Comparison of ENCODE assay signal across 13 cellular contexts in genomic region chr7:102540604-102541003, GRCh38. TPM values are rescaled to one million over a fixed set of nuclear protein-coding genes. Genes with fewer than 3 reads are reported as not detected.
A peak's percentile ranks its signal among the peaks of the same experiment; 100 is the strongest.
DNase-seq lines count a peak whose midpoint lies in the region; ATAC-seq and TF ChIP-seq lines count a peak whose summit lies in the region.
"Not testable (repeated sequence)": the region's sequence is repeated elsewhere in the genome, so short reads cannot be mapped to it uniquely, and the experiment has no call there.
"Had no signal": no experiment of that assay in that cellular context is flagged by ENCODE, and none has a peak within 500 bp of the region (broad histone marks: within the 10 kb centered on the region; RNA-seq: fewer than 3 reads in every experiment).

No MANE protein-coding gene starts in this region.

- intact Hi-C loops in Panc1 (cut with micrococcal nuclease; ENCODE audit: unreplicated experiment); right cardiac atrium (cut with DNase I); lower lobe of right lung (cut with DNase I); sciatic nerve (cut with DNase I); thyroid gland (cut with DNase I); aorta (cut with DNase I): not testable (repeated sequence)

- WGBS in right cardiac atrium, result 93% methylated on average over 4 of the region's 6 CpGs
- WGBS in thyroid gland, 2 donors, result 45 to 61% methylated on average over 4 of the region's 6 CpGs
- 91 to 92% methylated on average over 4 of the region's 6 CpGs for WGBS in aorta, 2 donors

- CTCF ChIA-PET in Panc1 (lab: Charles Lee), result not testable (repeated sequence)

- not testable (repeated sequence) for H3K4me1 ChIP-seq in Panc1 (ENCODE audit: control insufficient read depth, insufficient read depth, low read length); right cardiac atrium (ENCODE audit: control insufficient read depth, insufficient read depth, low read length); lower lobe of right lung; thyroid gland; aorta (ENCODE audit: control insufficient read depth in 1 of 2, insufficient read depth in 2 of 2, low read length in 2 of 2)

- not testable (repeated sequence) for H3K27me3 ChIP-seq in Panc1 (ENCODE audit: control insufficient read depth, insufficient read depth, low read length); right cardiac atrium (ENCODE audit: control insufficient read depth, insufficient read depth); lower lobe of right lung (ENCODE audit: low read depth); thyroid gland; aorta (ENCODE audit: control insufficient read depth in 1 of 2, insufficient read depth in 2 of 2, low read length in 1 of 2)

- in situ Hi-C loops in Panc1 (cut with HindIII; ENCODE audit: low pct_unique_long_range_greater_than_20kb, low sequenced_read_pairs), result not testable (repeated sequence)

- not testable (repeated sequence) for BruUV-seq in Panc1 (replicated peaks; lab: Mats Ljungman, UMichigan)

- not testable (repeated sequence) for DNase-seq in Panc1 (ENCODE audit: low read depth, low spot score)
- DNase-seq in activated effector memory CD4-positive, alpha-beta T cell treated with anti-CD3 and anti-CD28 coated beads, Interleukin-2, amount 50 U/mL, for 16 hours, result peak; percentile 27
- DNase-seq in right cardiac atrium, result peak in 2 of 3 donors; percentile 14 to 16
- peak; percentile 24 for DNase-seq in lower lobe of right lung
- DNase-seq in sciatic nerve (ENCODE audit: low spot score), result peak; percentile 28
- peak; percentile 18 to 25 for DNase-seq in thyroid gland
- peak; percentile 23 to 27 for DNase-seq in aorta

- not testable (repeated sequence) for H3K4me3 ChIP-seq in Panc1 (ENCODE audit: low read depth in 2 of 2, low read length in 2 of 2); right cardiac atrium (ENCODE audit: low read length); lower lobe of right lung; thyroid gland (replicated peaks in 1 of 3); aorta (ENCODE audit: low read length in 2 of 2)

- 0 out of 2 replicates have a peak, but pooled peaks have one; percentile 8 for ATAC-seq in Panc1
- not testable (repeated sequence) for ATAC-seq in right cardiac atrium; lower lobe of right lung; sciatic nerve; aorta (ENCODE audit: low FRiP score)

- POLR2A ChIA-PET in Panc1 (lab: Charles Lee), result not testable (repeated sequence)

- not testable (repeated sequence) for TF ChIP-seq CTCF in Panc1 (IDR thresholded peaks at IDR 0.05); lower lobe of right lung (IDR thresholded peaks at IDR 0.05); thyroid gland (IDR thresholded peaks at IDR 0.05)

- H3K36me3 ChIP-seq in Panc1 (ENCODE audit: control insufficient read depth, insufficient read depth, low read length); lower lobe of right lung; thyroid gland; aorta (ENCODE audit: control insufficient read depth in 1 of 2, insufficient read depth in 2 of 2, low read length in 1 of 2): not testable (repeated sequence)

- not testable (repeated sequence) for H3K9me3 ChIP-seq in Panc1 (ENCODE audit: control insufficient read depth, insufficient read depth, low read depth, low read length); right cardiac atrium (ENCODE audit: control insufficient read depth, low read length); lower lobe of right lung; thyroid gland; aorta (ENCODE audit: control insufficient read depth, low read length)

- TF ChIP-seq POLR2A in thyroid gland (IDR thresholded peaks at IDR 0.05), result not testable (repeated sequence)

- H3K27ac ChIP-seq in Panc1 (ENCODE audit: low read length); right cardiac atrium (ENCODE audit: low read length); lower lobe of right lung; thyroid gland; aorta (ENCODE audit: low read depth in 1 of 2, low read length in 2 of 2): not testable (repeated sequence)

RNA-seq across cellular contexts. Expression of gene UPK3BL2, which starts 2.9 kb away (rescaled TPM):
- total RNA-seq in Panc1 (2021; ENCODE audit: unreplicated experiment) (14.4 TPM), right cardiac atrium (1 to 10 TPM; 3.4 to 8.3 (median 7.2) TPM), lower lobe of right lung (26.9 TPM), sciatic nerve (31.6 TPM), thyroid gland (10 to 100 TPM in 2 of 4 donors, 1 to 10 TPM in 2; 2.7 to 19.5 (median 13.2) TPM), aorta (10 to 100 TPM; 19.5 to 41.7 TPM)
- polyA plus RNA-seq in Panc1 (2012; ENCODE audit: insufficient read length), result 11.1 TPM
- polyA plus RNA-seq in right cardiac atrium (2.7 TPM), aorta (10 to 100 TPM in 1 of 2 donors, 1 to 10 TPM in 1; 4.0 to 27.5 TPM)

RNA-seq across cellular contexts. Expression of gene SPDYE2, which starts 10.4 kb away (rescaled TPM):
- total RNA-seq in Panc1 (2021; ENCODE audit: unreplicated experiment) (not detected), right cardiac atrium (not detected), lower lobe of right lung (not detected), sciatic nerve (0.31 TPM), thyroid gland (under 1 TPM in 1 of 4 donors, not detected in 3; 0.45 TPM), aorta (not detected)
- polyA plus RNA-seq in Panc1 (2012; ENCODE audit: insufficient read length), result 1.6 TPM
- polyA plus RNA-seq in right cardiac atrium (0.09 TPM), aorta (not detected)
- total RNA-seq: A172; Caco-2; Calu3; CD8-positive, alpha-beta T cell had no signal
- polyA plus RNA-seq: A549, BJ had no signal

RNA-seq across cellular contexts. Expression of gene RASA4B, which starts 23.0 kb away (rescaled TPM):
- total RNA-seq in Panc1 (2021; ENCODE audit: unreplicated experiment), result 1.2 TPM
- polyA plus RNA-seq in Panc1 (2012; ENCODE audit: insufficient read length), result 4.2 TPM
- 10 to 100 TPM in 2 of 4 donors, 1 to 10 TPM in 2; 3.8 to 12.8 (median 9.4) TPM for total RNA-seq in right cardiac atrium
- polyA plus RNA-seq in right cardiac atrium, result 5.8 TPM
- 22.6 TPM for total RNA-seq in lower lobe of right lung
- total RNA-seq in sciatic nerve, result 59.3 TPM
- total RNA-seq in thyroid gland, result 10 to 100 TPM in 1 of 4 donors, 1 to 10 TPM in 2, under 1 TPM in 1; 0.98 to 14.6 (median 6.4) TPM
- 10 to 100 TPM; 44.1 to 81.9 TPM for total RNA-seq in aorta
- 10 to 100 TPM; 14.4 to 50.9 TPM for polyA plus RNA-seq in aorta

RNA-seq across cellular contexts. Expression of gene POLR2J3, which starts 31.8 kb away (rescaled TPM):
- 28.1 TPM for total RNA-seq in Panc1 (2021; ENCODE audit: unreplicated experiment)
- polyA plus RNA-seq in Panc1 (2012; ENCODE audit: insufficient read length), result 28.3 TPM
- total RNA-seq in right cardiac atrium, result 10 to 100 TPM; 10.2 to 17.3 (median 12.3) TPM
- polyA plus RNA-seq in right cardiac atrium, result 54.8 TPM
- total RNA-seq in lower lobe of right lung, result 58.1 TPM
- 64.2 TPM for total RNA-seq in sciatic nerve
- 10 to 100 TPM; 26.2 to 66.7 (median 31.9) TPM for total RNA-seq in thyroid gland
- total RNA-seq in aorta, result 10 to 100 TPM; 27.5 to 69.9 TPM
- polyA plus RNA-seq in aorta, result 10 to 100 TPM; 35.4 to 64.7 TPM
